ENCODE assay signal across 8 cellular contexts in genomic region chr1:107618539-107618938, GRCh38.
"Had no signal": no experiment of that assay in that cellular context is flagged by ENCODE, and none has a peak within 500 bp of the region (broad histone marks: within the 10 kb centered on the region; RNA-seq: fewer than 3 reads in every experiment).

No MANE protein-coding gene starts in this region.

- H3K9me3 Mint-ChIP-seq: GM23338, H9 had no signal

- H3K4me3 Mint-ChIP-seq: GM23338, H9, HFFc6, IgD-negative memory B cell had no signal

- H3K4me3 ChIP-seq: GM23338 had no signal

- ATAC-seq: GM23338, HepG2 had no signal

- H3K27me3 Mint-ChIP-seq: IgD-negative memory B cell had no signal

- DNase-seq: H9, HCEC 1CT, HFFc6, KBM-7 had no signal

- H3K4me1 Mint-ChIP-seq: GM23338, H9 had no signal

- H3K27ac ChIP-seq: HL-60 had no signal

- H3K27ac Mint-ChIP-seq: GM23338, H9, HFFc6, IgD-negative memory B cell had no signal
